In the genomic region with DNA sequence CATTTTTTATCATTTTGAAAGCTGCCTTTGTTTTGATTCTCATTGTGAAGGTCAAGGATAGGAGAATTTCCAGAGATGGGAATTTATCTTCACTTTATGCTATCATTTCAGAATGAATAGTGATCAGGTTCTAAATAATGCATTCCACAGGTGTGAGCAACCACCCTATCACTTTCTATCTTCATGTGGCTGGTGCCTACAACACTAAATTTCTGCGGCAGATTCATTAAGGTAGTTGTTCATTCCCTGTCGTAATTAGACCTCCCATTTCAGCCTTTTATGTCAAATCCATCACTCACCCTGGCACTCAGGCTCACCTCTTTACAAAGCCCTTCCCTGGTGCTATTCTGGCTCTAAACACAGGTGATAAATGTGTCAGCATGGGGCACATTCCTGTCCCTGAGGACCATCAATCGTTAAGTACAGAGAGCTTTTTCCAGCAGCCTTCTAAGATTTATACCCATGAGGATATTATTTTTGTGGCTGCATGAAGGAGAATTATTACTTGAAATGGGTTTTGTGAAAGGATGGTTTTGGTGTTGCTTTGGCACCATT, we compare ENCODE assay signal across 27 cellular contexts.
DNase-seq lines count a peak whose midpoint lies in the region; ATAC-seq and TF ChIP-seq lines count a peak whose summit lies in the region.
"Had no signal": no experiment of that assay in that cellular context is flagged by ENCODE, and none has a peak within 500 bp of the region (broad histone marks: within the 10 kb centered on the region; RNA-seq: fewer than 3 reads in every experiment).

No MANE protein-coding gene starts in this region.

- peak; percentile 37 for DNase-seq in H9
- no peak for DNase-seq in WTC11 (ENCODE audit: low spot score)
- peak; percentile 7 for DNase-seq in nephron progenitor cell
- DNase-seq in activated CD8-positive, alpha-beta T cell treated with anti-CD3 and anti-CD28 coated beads, Interleukin-2, amount 10 ng/mL, durations not matched to agents 7 days and 5 days, result no peak
- DNase-seq in effector memory CD8-positive, alpha-beta T cell, result no peak
- DNase-seq: activated CD4-positive, alpha-beta memory T cell treated with anti-CD3 and anti-CD28 coated beads, Interleukin-2, amount 10 ng/mL, durations not matched to agents 7 days and 5 days; activated naive CD4-positive, alpha-beta T cell treated with anti-CD3 and anti-CD28 coated beads, Interleukin-2, amount 10 ng/mL, durations not matched to agents 7 days and 5 days; adrenal gland; C1 segment of cervical spinal cord; DMS153; foreskin fibroblast; head of caudate nucleus; MG63; NCI-H1694; NCI-H2171 treated with DMSO at 0.1 percent for 48 hours; NCI-H510A treated with DMSO at 0.1 percent for 48 hours; nucleus accumbens; PC-9; sigmoid colon; stimulated activated CD4-positive, alpha-beta T cell treated with anti-CD3 and anti-CD28 coated beads, Interleukin-4, amount 100 ng/mL, for 4 hours; T-helper 17 cell; transverse colon had no signal

- H3K23me2 ChIP-seq in H9 (ENCODE audit: insufficient read length, low read depth, low read length, poor library complexity, severe bottlenecking), result no peaks in the 10 kb centered on the region

- no peaks in the 10 kb centered on the region for H3K36me3 ChIP-seq in DOHH2 (ENCODE audit: control insufficient read depth, low read length)
- H3K36me3 ChIP-seq: adrenal gland, esophagus muscularis mucosa, MG63, sigmoid colon, transverse colon had no signal

- no peaks in the 10 kb centered on the region for H3K79me1 ChIP-seq in H9 (ENCODE audit: insufficient read depth, low read depth, low read length, poor library complexity, severe bottlenecking)

- no peak overlapping the region for H2BK20ac ChIP-seq in H9 (ENCODE audit: low read depth, low read length, poor library complexity, severe bottlenecking)

- no peak overlapping the region for H3K4ac ChIP-seq in H9 (ENCODE audit: low read depth, low read length)

- H3K4me3 ChIP-seq in DOHH2 (ENCODE audit: low read length), result no peak overlapping the region
- H3K4me3 ChIP-seq: adrenal gland, esophagus muscularis mucosa, MG63, PC-9, sigmoid colon, transverse colon had no signal

- H3K9me3 ChIP-seq in DOHH2 (ENCODE audit: control insufficient read depth, insufficient read depth, low read length) (no peaks in the 10 kb centered on the region), H9 (ENCODE audit: control insufficient read depth, low read depth, low read length) (no peaks in the 10 kb centered on the region)
- H3K9me3 ChIP-seq: adrenal gland, esophagus muscularis mucosa, MG63, sigmoid colon, transverse colon had no signal

- H3K18ac ChIP-seq in H9 (ENCODE audit: insufficient read length, low read depth, low read length), result no peak overlapping the region

- H3T11ph ChIP-seq in H9 (ENCODE audit: low read length), result no peak overlapping the region

- H4K8ac ChIP-seq in H9 (replicated peaks; ENCODE audit: insufficient read length, low read depth, low read length), result no peak overlapping the region

- no peak overlapping the region for H2AFZ ChIP-seq in H9 (ENCODE audit: low read length)
- H2AFZ ChIP-seq: PC-9 had no signal

- H3K36me3 Mint-ChIP-seq in H9 (ENCODE audit: insufficient read depth in 1 of 3, low read depth in 3 of 3) (peaks cover 0 to 2% (median 0%) of the 10 kb centered on the region in 3 experiments; a peak in 3 of 7 replicates), WTC11 (peaks cover 2% of the 10 kb centered on the region; the same call in 1 of the 2 replicates), nephron progenitor cell (ENCODE audit: low read depth) (no peaks in the 10 kb centered on the region)
- no peaks in the 10 kb centered on the region for H3K36me3 Mint-ChIP-seq in activated CD8-positive, alpha-beta T cell treated with anti-CD3 and anti-CD28 coated beads, Interleukin-2, amount 10 ng/mL, durations not matched to agents 7 days and 5 days (ENCODE audit: low read depth)
- no peaks in the 10 kb centered on the region for H3K36me3 Mint-ChIP-seq in effector memory CD8-positive, alpha-beta T cell (ENCODE audit: insufficient read depth)
- H3K36me3 Mint-ChIP-seq: activated naive CD4-positive, alpha-beta T cell treated with anti-CD3 and anti-CD28 coated beads, Interleukin-2, amount 10 ng/mL, durations not matched to agents 7 days and 5 days had no signal

- no peaks in the 10 kb centered on the region for H3K9me2 ChIP-seq in DOHH2 (replicated peaks; ENCODE audit: control insufficient read depth, low read length)

- no peak overlapping the region for H4K5ac ChIP-seq in H9 (ENCODE audit: insufficient read length, low read depth, low read length)

- H3K56ac ChIP-seq in H9 (ENCODE audit: insufficient read length, low read depth, low read length), result no peak overlapping the region

- TF ChIP-seq CTCF in DOHH2 (IDR thresholded peaks at IDR 0.05; ENCODE audit: low read depth, low read length, poor library complexity, severe bottlenecking) (no peak), H9 (conservative IDR thresholded peaks at IDR 0.05) (no peak), WTC11 (IDR thresholded peaks at IDR 0.05) (no peak), nephron progenitor cell (IDR thresholded peaks at IDR 0.05) (no peak)

- H3K27ac Mint-ChIP-seq in H9, result no peak overlapping the region
- no peak overlapping the region for H3K27ac Mint-ChIP-seq in WTC11
- no peak overlapping the region for H3K27ac Mint-ChIP-seq in nephron progenitor cell
- no peak overlapping the region for H3K27ac Mint-ChIP-seq in activated CD8-positive, alpha-beta T cell treated with anti-CD3 and anti-CD28 coated beads, Interleukin-2, amount 10 ng/mL, durations not matched to agents 7 days and 5 days
- H3K27ac Mint-ChIP-seq in effector memory CD8-positive, alpha-beta T cell, result no peak overlapping the region
- H3K27ac Mint-ChIP-seq: activated CD4-positive, alpha-beta memory T cell treated with anti-CD3 and anti-CD28 coated beads, Interleukin-2, amount 10 ng/mL, durations not matched to agents 7 days and 5 days; activated naive CD4-positive, alpha-beta T cell treated with anti-CD3 and anti-CD28 coated beads, Interleukin-2, amount 10 ng/mL, durations not matched to agents 7 days and 5 days; T-helper 17 cell had no signal

- peak; percentile 84 for ATAC-seq in WTC11
- no peak for ATAC-seq in activated CD8-positive, alpha-beta T cell treated with anti-CD3 and anti-CD28 coated beads, Interleukin-2, amount 10 ng/mL, durations not matched to agents 7 days and 5 days
- ATAC-seq in effector memory CD8-positive, alpha-beta T cell (replicated peaks), result no peak
- ATAC-seq in HG02870 (IDR thresholded peaks at IDR 0.05; ENCODE audit: unreplicated experiment), result no peak
- ATAC-seq: T-helper 17 cell had no signal

- POLR2A ChIA-PET in WTC11 (lab: Charles Lee), result no interaction called here
- POLR2A ChIA-PET in activated CD8-positive, alpha-beta T cell treated with anti-CD3 and anti-CD28 coated beads, Interleukin-2, amount 10 ng/mL, durations not matched to agents 7 days and 5 days (lab: Charles Lee), result no interaction called here

- WGBS in H9 (ENCODE audit: extremely low coverage, insufficient read length, low lambda C conversion rate), result no CpG with 5 or more reads among the region's 3 CpGs

- H4K20me1 ChIP-seq in DOHH2 (ENCODE audit: control insufficient read depth, insufficient read depth, low read depth, low read length) (no peaks in the 10 kb centered on the region), H9 (ENCODE audit: control insufficient read depth, insufficient read depth, insufficient read length) (no peaks in the 10 kb centered on the region)

- H3K4me3 Mint-ChIP-seq in H9 (no peak overlapping the region), WTC11 (no peak overlapping the region), nephron progenitor cell (no peak overlapping the region)
- H3K4me3 Mint-ChIP-seq in activated CD8-positive, alpha-beta T cell treated with anti-CD3 and anti-CD28 coated beads, Interleukin-2, amount 10 ng/mL, durations not matched to agents 7 days and 5 days, result no peak overlapping the region
- no peak overlapping the region for H3K4me3 Mint-ChIP-seq in effector memory CD8-positive, alpha-beta T cell
- H3K4me3 Mint-ChIP-seq: activated CD4-positive, alpha-beta memory T cell treated with anti-CD3 and anti-CD28 coated beads, Interleukin-2, amount 10 ng/mL, durations not matched to agents 7 days and 5 days; activated naive CD4-positive, alpha-beta T cell treated with anti-CD3 and anti-CD28 coated beads, Interleukin-2, amount 10 ng/mL, durations not matched to agents 7 days and 5 days; central memory CD8-positive, alpha-beta T cell; T-helper 17 cell had no signal

- H3K27me3 Mint-ChIP-seq in H9 (ENCODE audit: low read depth) (no peaks in the 10 kb centered on the region), WTC11 (ENCODE audit: low read depth) (no peaks in the 10 kb centered on the region), nephron progenitor cell (ENCODE audit: low read depth, poor library complexity) (peaks cover 6% of the 10 kb centered on the region)
- H3K27me3 Mint-ChIP-seq in activated CD8-positive, alpha-beta T cell treated with anti-CD3 and anti-CD28 coated beads, Interleukin-2, amount 10 ng/mL, durations not matched to agents 7 days and 5 days (ENCODE audit: low read depth), result peaks cover 6% of the 10 kb centered on the region
- peaks cover 12 to 26% of the 10 kb centered on the region in 2 donors for H3K27me3 Mint-ChIP-seq in effector memory CD8-positive, alpha-beta T cell

- H3K4me2 ChIP-seq in DOHH2 (ENCODE audit: low read length) (peak overlapping the region; percentile 17), H9 (ENCODE audit: insufficient read depth, insufficient read length, low read length) (no peak overlapping the region)
- H3K4me2 ChIP-seq: PC-9 had no signal

- no peak overlapping the region for H2BK15ac ChIP-seq in H9 (ENCODE audit: low read depth, low read length)

- no peaks in the 10 kb centered on the region for H3K79me2 ChIP-seq in DOHH2 (ENCODE audit: control insufficient read depth, low read length)
- no peaks in the 10 kb centered on the region for H3K79me2 ChIP-seq in H9 (ENCODE audit: insufficient read depth, low read length)

- no peak overlapping the region for H2BK120ac ChIP-seq in H9 (ENCODE audit: low read depth, low read length, poor library complexity, severe bottlenecking)

- no peak overlapping the region for H2BK5ac ChIP-seq in H9 (ENCODE audit: insufficient read length, low read length)

- peaks cover 33% of the 10 kb centered on the region for H3K4me1 ChIP-seq in DOHH2 (ENCODE audit: control insufficient read depth, low read length)
- peaks cover 3% of the 10 kb centered on the region; the same call in 1 of the 2 replicates for H3K4me1 ChIP-seq in H9 (ENCODE audit: insufficient read depth, low read length)
- H3K4me1 ChIP-seq: adrenal gland, sigmoid colon, transverse colon had no signal

- H3K14ac ChIP-seq in H9 (ENCODE audit: insufficient read depth, low read length), result no peak overlapping the region

- CTCF ChIA-PET in WTC11 (lab: Charles Lee), result interaction anchor here (1.7 kb wide), 1 partner anchor 28 kb away, joined by 5 read pairs; no protein-coding TSS in a partner anchor
- CTCF ChIA-PET in activated CD8-positive, alpha-beta T cell treated with anti-CD3 and anti-CD28 coated beads, Interleukin-2, amount 10 ng/mL, durations not matched to agents 7 days and 5 days (lab: Charles Lee), result no interaction called here

- H3F3A ChIP-seq in DOHH2 (ENCODE audit: control insufficient read depth, insufficient read depth), result 0 out of 2 replicates have a peak, but pooled peaks cover 3% of the 10 kb centered on the region

- H3K9ac ChIP-seq in H9 (ENCODE audit: extremely low read depth, insufficient read length, low read length), result no peak overlapping the region
- H3K9ac ChIP-seq: KMS-11 had no signal

- no peak overlapping the region for H4K91ac ChIP-seq in H9 (ENCODE audit: insufficient read length, low read depth, low read length)

- peaks cover 2 to 3% of the 10 kb centered on the region in 2 experiments; a peak in 4 of 5 replicates for H3K9me3 Mint-ChIP-seq in H9
- H3K9me3 Mint-ChIP-seq in WTC11, result no peaks in the 10 kb centered on the region
- peaks cover 5% of the 10 kb centered on the region for H3K9me3 Mint-ChIP-seq in nephron progenitor cell
- no peaks in the 10 kb centered on the region for H3K9me3 Mint-ChIP-seq in activated CD8-positive, alpha-beta T cell treated with anti-CD3 and anti-CD28 coated beads, Interleukin-2, amount 10 ng/mL, durations not matched to agents 7 days and 5 days (ENCODE audit: insufficient read depth)
- H3K9me3 Mint-ChIP-seq in effector memory CD8-positive, alpha-beta T cell, result no peaks in the 10 kb centered on the region
- H3K9me3 Mint-ChIP-seq: activated CD4-positive, alpha-beta memory T cell treated with anti-CD3 and anti-CD28 coated beads, Interleukin-2, amount 10 ng/mL, durations not matched to agents 7 days and 5 days; activated naive CD4-positive, alpha-beta T cell treated with anti-CD3 and anti-CD28 coated beads, Interleukin-2, amount 10 ng/mL, durations not matched to agents 7 days and 5 days; central memory CD8-positive, alpha-beta T cell had no signal

- no peak overlapping the region for H3K23ac ChIP-seq in H9 (ENCODE audit: insufficient read length, low read depth, low read length)

- no peak overlapping the region for H3K27ac ChIP-seq in DOHH2 (ENCODE audit: low read depth, low read length)
- no peak overlapping the region for H3K27ac ChIP-seq in H9 (ENCODE audit: insufficient read length, low read depth, low read length)
- H3K27ac ChIP-seq: adrenal gland, KMS-11, PC-9, sigmoid colon, transverse colon had no signal

- peaks cover 25 to 34% of the 10 kb centered on the region in 2 experiments for H3K4me1 Mint-ChIP-seq in H9
- H3K4me1 Mint-ChIP-seq in WTC11, result peaks cover 27% of the 10 kb centered on the region
- peaks cover 29% of the 10 kb centered on the region for H3K4me1 Mint-ChIP-seq in nephron progenitor cell
- H3K4me1 Mint-ChIP-seq in activated CD8-positive, alpha-beta T cell treated with anti-CD3 and anti-CD28 coated beads, Interleukin-2, amount 10 ng/mL, durations not matched to agents 7 days and 5 days (ENCODE audit: low read depth), result no peaks in the 10 kb centered on the region
- no peaks in the 10 kb centered on the region for H3K4me1 Mint-ChIP-seq in effector memory CD8-positive, alpha-beta T cell (ENCODE audit: low read depth in 2 of 2)
- H3K4me1 Mint-ChIP-seq: activated CD4-positive, alpha-beta memory T cell treated with anti-CD3 and anti-CD28 coated beads, Interleukin-2, amount 10 ng/mL, durations not matched to agents 7 days and 5 days; activated naive CD4-positive, alpha-beta T cell treated with anti-CD3 and anti-CD28 coated beads, Interleukin-2, amount 10 ng/mL, durations not matched to agents 7 days and 5 days; central memory CD8-positive, alpha-beta T cell had no signal

- H3K27me3 ChIP-seq in DOHH2 (ENCODE audit: control insufficient read depth, low read length) (no peaks in the 10 kb centered on the region), H9 (ENCODE audit: insufficient read depth, low read length) (no peaks in the 10 kb centered on the region)
- H3K27me3 ChIP-seq: adrenal gland, esophagus muscularis mucosa, MG63, sigmoid colon, transverse colon had no signal

- no peak overlapping the region for H2AK5ac ChIP-seq in H9 (ENCODE audit: insufficient read length, low read length)

- H2BK12ac ChIP-seq in H9 (ENCODE audit: insufficient read length, low read depth, low read length), result no peak overlapping the region

Comparison
In these comparisons a context has a peak if more than half of its experiments do, and no peak if none do; other contexts are left out.
1. DNase-seq: peak in H9 (single experiment) and nephron progenitor cell (single experiment); none in WTC11 (single experiment), activated CD8-positive, alpha-beta T cell treated with anti-CD3 and anti-CD28 coated beads, Interleukin-2, amount 10 ng/mL, durations not matched to agents 7 days and 5 days (single experiment) and effector memory CD8-positive, alpha-beta T cell (0 of 3).